In genomic region chr4:88609794-88610193, GRCh38 we compare ENCODE assay signal across 7 cellular contexts. TPM values are rescaled to one million over a fixed set of nuclear protein-coding genes. Genes with fewer than 3 reads are reported as not detected.
DNase-seq lines count a peak whose midpoint lies in the region; ATAC-seq and TF ChIP-seq lines count a peak whose summit lies in the region.
"Not testable (repeated sequence)": the region's sequence is repeated elsewhere in the genome, so short reads cannot be mapped to it uniquely, and the experiment has no call there.

No MANE protein-coding gene starts in this region.

- TF ChIP-seq CTCF in endodermal cell (conservative IDR thresholded peaks at IDR 0.05); heart right ventricle (IDR thresholded peaks at IDR 0.05); neutrophil (IDR thresholded peaks at IDR 0.05): not testable (repeated sequence)

- not testable (repeated sequence) for H3K27me3 Mint-ChIP-seq in CD8-positive, alpha-beta memory T cell; activated CD4-positive, alpha-beta T cell treated with anti-CD3 and anti-CD28 coated beads, Interleukin-2, amount 10 ng/mL, durations not matched to agents 24 days and 14 days; activated naive CD8-positive, alpha-beta T cell; endodermal cell (ENCODE audit: insufficient read depth); stimulated activated naive CD8-positive, alpha-beta T cell treated with anti-CD3 and anti-CD28 coated beads, Interleukin-15, Interleukin-2, amounts not matched to agents 100 ng/mL and 50 ng/mL, for 24 hours

- not testable (repeated sequence) for H3K27ac ChIP-seq in CD8-positive, alpha-beta memory T cell (ENCODE audit: low read depth, low read length); endodermal cell (ENCODE audit: low read depth, low read length)
- peak overlapping the region in 9 of 10 donors; percentile 0 to 85 (median 71) for H3K27ac ChIP-seq in heart right ventricle
- peak overlapping the region; percentile 57 for H3K27ac ChIP-seq in neutrophil

- CTCF ChIA-PET in CD8-positive, alpha-beta memory T cell (lab: Charles Lee), result not testable (repeated sequence)

- H3K9me3 Mint-ChIP-seq in CD8-positive, alpha-beta memory T cell; activated naive CD8-positive, alpha-beta T cell (ENCODE audit: low read depth); endodermal cell; stimulated activated naive CD8-positive, alpha-beta T cell treated with anti-CD3 and anti-CD28 coated beads, Interleukin-15, Interleukin-2, amounts not matched to agents 100 ng/mL and 50 ng/mL, for 24 hours: not testable (repeated sequence)
- peaks cover 20% of the 10 kb centered on the region for H3K9me3 Mint-ChIP-seq in activated CD4-positive, alpha-beta T cell treated with anti-CD3 and anti-CD28 coated beads, Interleukin-2, amount 10 ng/mL, durations not matched to agents 24 days and 14 days

- peaks cover 31 to 62% (median 31%) of the 10 kb centered on the region in 3 donors for H3K36me3 Mint-ChIP-seq in CD8-positive, alpha-beta memory T cell
- peaks cover 59% of the 10 kb centered on the region for H3K36me3 Mint-ChIP-seq in activated CD4-positive, alpha-beta T cell treated with anti-CD3 and anti-CD28 coated beads, Interleukin-2, amount 10 ng/mL, durations not matched to agents 24 days and 14 days (ENCODE audit: low read depth)
- H3K36me3 Mint-ChIP-seq in activated naive CD8-positive, alpha-beta T cell, result peaks cover 20% of the 10 kb centered on the region
- peaks cover 18% of the 10 kb centered on the region for H3K36me3 Mint-ChIP-seq in endodermal cell (ENCODE audit: low read depth)
- H3K36me3 Mint-ChIP-seq in stimulated activated naive CD8-positive, alpha-beta T cell treated with anti-CD3 and anti-CD28 coated beads, Interleukin-15, Interleukin-2, amounts not matched to agents 100 ng/mL and 50 ng/mL, for 24 hours (ENCODE audit: low read depth), result peaks cover 50% of the 10 kb centered on the region

- not testable (repeated sequence) for H3K9me3 ChIP-seq in CD8-positive, alpha-beta memory T cell (ENCODE audit: low read length); endodermal cell (ENCODE audit: control insufficient read depth, low read length); heart right ventricle; neutrophil

- not testable (repeated sequence) for H3K4me3 ChIP-seq in CD8-positive, alpha-beta memory T cell (ENCODE audit: low read length); endodermal cell (ENCODE audit: low read length); heart right ventricle; neutrophil (ENCODE audit: low read depth in 1 of 2, low read length in 1 of 2)

- H3K27ac Mint-ChIP-seq in CD8-positive, alpha-beta memory T cell, result peak overlapping the region in 6 of 8 donors; percentile 29 to 96 (median 80)
- not testable (repeated sequence) for H3K27ac Mint-ChIP-seq in activated CD4-positive, alpha-beta T cell treated with anti-CD3 and anti-CD28 coated beads, Interleukin-2, amount 10 ng/mL, durations not matched to agents 24 days and 14 days
- H3K27ac Mint-ChIP-seq in activated naive CD8-positive, alpha-beta T cell, result peak overlapping the region; percentile 46
- H3K27ac Mint-ChIP-seq in endodermal cell, result peak overlapping the region; percentile 62
- H3K27ac Mint-ChIP-seq in stimulated activated naive CD8-positive, alpha-beta T cell treated with anti-CD3 and anti-CD28 coated beads, Interleukin-15, Interleukin-2, amounts not matched to agents 100 ng/mL and 50 ng/mL, for 24 hours, result peak overlapping the region; percentile 83

- POLR2A ChIA-PET in CD8-positive, alpha-beta memory T cell (lab: Charles Lee), result not testable (repeated sequence)

- H3K9ac ChIP-seq in endodermal cell (ENCODE audit: extremely low read depth, low read length, poor library complexity, severe bottlenecking), result not testable (repeated sequence)

- H3K4me3 Mint-ChIP-seq in CD8-positive, alpha-beta memory T cell; activated CD4-positive, alpha-beta T cell treated with anti-CD3 and anti-CD28 coated beads, Interleukin-2, amount 10 ng/mL, durations not matched to agents 24 days and 14 days; activated naive CD8-positive, alpha-beta T cell; endodermal cell; stimulated activated naive CD8-positive, alpha-beta T cell treated with anti-CD3 and anti-CD28 coated beads, Interleukin-15, Interleukin-2, amounts not matched to agents 100 ng/mL and 50 ng/mL, for 24 hours: not testable (repeated sequence)

- H3K4me1 ChIP-seq in CD8-positive, alpha-beta memory T cell (ENCODE audit: insufficient read depth, low read length), result peaks cover 83% of the 10 kb centered on the region
- not testable (repeated sequence) for H3K4me1 ChIP-seq in endodermal cell (ENCODE audit: control insufficient read depth, insufficient read depth, low read length)
- H3K4me1 ChIP-seq in heart right ventricle (peaks cover 17 to 75% (median 59%) of the 10 kb centered on the region in 9 donors), neutrophil (ENCODE audit: control insufficient read depth in 1 of 2, insufficient read depth in 1 of 2, low read depth in 1 of 2, low read length in 1 of 2) (peaks cover 29 to 35% of the 10 kb centered on the region in 2 experiments)

- WGBS in endodermal cell (ENCODE audit: insufficient coverage in 1 of 2, insufficient read length in 1 of 2), 2 experiments, result 93 to 100% methylated on average over 2 to 5 of the region's 5 CpGs
- WGBS in heart right ventricle, 2 donors, result 95 to 98% methylated on average over 5 of the region's 5 CpGs

- H3K4me1 Mint-ChIP-seq in CD8-positive, alpha-beta memory T cell, result peaks cover 78 to 91% (median 83%) of the 10 kb centered on the region in 3 donors
- H3K4me1 Mint-ChIP-seq in activated CD4-positive, alpha-beta T cell treated with anti-CD3 and anti-CD28 coated beads, Interleukin-2, amount 10 ng/mL, durations not matched to agents 24 days and 14 days, result peaks cover 52% of the 10 kb centered on the region
- peaks cover 82% of the 10 kb centered on the region for H3K4me1 Mint-ChIP-seq in activated naive CD8-positive, alpha-beta T cell (ENCODE audit: low read depth)
- peaks cover 17% of the 10 kb centered on the region for H3K4me1 Mint-ChIP-seq in endodermal cell
- peaks cover 85% of the 10 kb centered on the region for H3K4me1 Mint-ChIP-seq in stimulated activated naive CD8-positive, alpha-beta T cell treated with anti-CD3 and anti-CD28 coated beads, Interleukin-15, Interleukin-2, amounts not matched to agents 100 ng/mL and 50 ng/mL, for 24 hours (ENCODE audit: low read depth)

- intact Hi-C loops in activated CD4-positive, alpha-beta T cell treated with anti-CD3 and anti-CD28 coated beads, Interleukin-2, amount 10 ng/mL, durations not matched to agents 24 days and 14 days (cut with micrococcal nuclease), result loop anchor here (5.0 kb wide), 1 partner anchor 87 kb away; the partner anchor contains the start of gene PYURF
- intact Hi-C loops in heart right ventricle (cut with DNase I), result loop anchor here in 2 of 10 donors (2.0 to 5.0 kb wide), 2 partner anchors 71 to 1087 kb away; no protein-coding TSS in a partner anchor

- not testable (repeated sequence) for H3K27me3 ChIP-seq in CD8-positive, alpha-beta memory T cell (ENCODE audit: insufficient read depth, low read length, poor library complexity, severe bottlenecking); endodermal cell (ENCODE audit: control insufficient read depth, insufficient read depth, low read length, poor library complexity, severe bottlenecking); heart right ventricle; neutrophil

- peaks cover 21% of the 10 kb centered on the region for H3K36me3 ChIP-seq in CD8-positive, alpha-beta memory T cell (ENCODE audit: insufficient read depth, low read length)
- not testable (repeated sequence) for H3K36me3 ChIP-seq in endodermal cell (ENCODE audit: control insufficient read depth, insufficient read depth, low read length)
- H3K36me3 ChIP-seq in heart right ventricle (peaks cover 0 to 39% (median 17%) of the 10 kb centered on the region in 9 donors), neutrophil (peaks cover 53% of the 10 kb centered on the region)

- not testable (repeated sequence) for DNase-seq in CD8-positive, alpha-beta memory T cell; endodermal cell; heart right ventricle
- peak; percentile 65 for DNase-seq in activated CD4-positive, alpha-beta T cell treated with anti-CD3 and anti-CD28 coated beads, Interleukin-2, amount 10 ng/mL, durations not matched to agents 24 days and 14 days

- not testable (repeated sequence) for ATAC-seq in heart right ventricle

RNA-seq across cellular contexts. Expression of gene HERC3, which starts 17.5 kb away (rescaled TPM):
- total RNA-seq in CD8-positive, alpha-beta memory T cell, result 10 to 100 TPM; 27.9 to 31.8 TPM
- 34.5 TPM for polyA plus RNA-seq in CD8-positive, alpha-beta memory T cell
- 18.8 and 18.9 TPM in 2 replicates for total RNA-seq in activated CD4-positive, alpha-beta T cell treated with anti-CD3 and anti-CD28 coated beads, Interleukin-2, amount 10 ng/mL, durations not matched to agents 24 days and 14 days
- 1 to 10 TPM; 4.4 to 5.9 TPM for total RNA-seq in endodermal cell
- 5.5 TPM for polyA plus RNA-seq in endodermal cell (2013, experiment 1 of 2)
- 5.8 TPM for polyA plus RNA-seq in endodermal cell (2013, experiment 2 of 2)
- 10 to 100 TPM; 40.6 to 62.6 (median 47.2) TPM for total RNA-seq in heart right ventricle
- 10 to 100 TPM in 1 of 2 donors, 1 to 10 TPM in 1; 8.5 to 13.2 TPM for polyA plus RNA-seq in heart right ventricle
